In genomic region chr18:63079114-63079513, GRCh38 we compare ENCODE assay signal across 11 cellular contexts.
DNase-seq lines count a peak whose midpoint lies in the region; ATAC-seq, FAIRE-seq and TF ChIP-seq lines count a peak whose summit lies in the region.
"Had no signal": no experiment of that assay in that cellular context is flagged by ENCODE, and none has a peak within 500 bp of the region (broad histone marks: within the 10 kb centered on the region; RNA-seq: fewer than 3 reads in every experiment).

No MANE protein-coding gene starts in this region.

- no peak overlapping the region for H3K4me3 Mint-ChIP-seq in effector memory CD8-positive, alpha-beta T cell
- H3K4me3 Mint-ChIP-seq: dendritic cell treated with granulocyte-macrophage colony-stimulating factor and Interleukin-4, amounts not matched to agents 40 ng/mL and 50 ng/mL, for 4 days had no signal

- FAIRE-seq in GM12892 (lab: Jason Lieb, UNC), result peak; percentile 94
- FAIRE-seq: islet of Langerhans had no signal

- peaks cover 10 to 22% of the 10 kb centered on the region in 2 donors for H3K27me3 Mint-ChIP-seq in effector memory CD8-positive, alpha-beta T cell
- H3K27me3 Mint-ChIP-seq: dendritic cell treated with granulocyte-macrophage colony-stimulating factor and Interleukin-4, amounts not matched to agents 40 ng/mL and 50 ng/mL, for 4 days had no signal

- peaks cover 6 to 10% of the 10 kb centered on the region in 2 donors for H3K4me1 Mint-ChIP-seq in effector memory CD8-positive, alpha-beta T cell (ENCODE audit: low read depth in 2 of 2)

- H3K9me3 ChIP-seq in tibial artery, result peaks cover 0 to 8% (median 0%) of the 10 kb centered on the region in 3 donors

- TF ChIP-seq CTCF in tibial artery (IDR thresholded peaks at IDR 0.05), result no peak

- H3K27ac Mint-ChIP-seq in effector memory CD8-positive, alpha-beta T cell, result no peak overlapping the region

- DNase-seq in GM12892 (ENCODE audit: insufficient read length) (no peak), iPS-NIHi7 (ENCODE audit: extremely low spot score) (no peak), tibial artery (no peak), nucleus accumbens (lab: John Stamatoyannopoulos, UW) (no peak)
- DNase-seq in effector memory CD8-positive, alpha-beta T cell, result no peak
- no peak for DNase-seq in stimulated activated CD4-positive, alpha-beta T cell treated with anti-CD3 and anti-CD28 coated beads, Interleukin-2, amount 100 ng/mL, for 24 hours
- DNase-seq: stimulated activated naive CD4-positive, alpha-beta T cell had no signal

- no peaks in the 10 kb centered on the region for H3K27me3 ChIP-seq in tibial artery

- no peak overlapping the region for H3K4me3 ChIP-seq in tibial artery

- ATAC-seq in GM21381 (IDR thresholded peaks at IDR 0.05; ENCODE audit: unreplicated experiment) (peak; percentile 44), HG03565 (IDR thresholded peaks at IDR 0.05; ENCODE audit: unreplicated experiment) (peak; percentile 28)
- peak; percentile 54 for ATAC-seq in effector memory CD8-positive, alpha-beta T cell (replicated peaks)

- H3K9me3 Mint-ChIP-seq in effector memory CD8-positive, alpha-beta T cell, result peaks cover 4 to 8% of the 10 kb centered on the region in 2 donors

- intact Hi-C loops in tibial artery (cut with DNase I; ENCODE audit: low total_unique reads), result no loop called here

- no peaks in the 10 kb centered on the region for H3K36me3 ChIP-seq in tibial artery

- TF ChIP-seq POLR2A in GM12892 (IDR thresholded peaks at IDR 0.05; ENCODE audit: low read depth, low read length), result no peak

- no peaks in the 10 kb centered on the region for H3K36me3 Mint-ChIP-seq in effector memory CD8-positive, alpha-beta T cell (ENCODE audit: insufficient read depth)

- H3K27ac ChIP-seq in tibial artery, result no peak overlapping the region

- peaks cover 0 to 6% (median 0%) of the 10 kb centered on the region in 4 donors for H3K4me1 ChIP-seq in tibial artery
